Comparison of ENCODE assay signal across 13 cellular contexts in the genomic region with DNA sequence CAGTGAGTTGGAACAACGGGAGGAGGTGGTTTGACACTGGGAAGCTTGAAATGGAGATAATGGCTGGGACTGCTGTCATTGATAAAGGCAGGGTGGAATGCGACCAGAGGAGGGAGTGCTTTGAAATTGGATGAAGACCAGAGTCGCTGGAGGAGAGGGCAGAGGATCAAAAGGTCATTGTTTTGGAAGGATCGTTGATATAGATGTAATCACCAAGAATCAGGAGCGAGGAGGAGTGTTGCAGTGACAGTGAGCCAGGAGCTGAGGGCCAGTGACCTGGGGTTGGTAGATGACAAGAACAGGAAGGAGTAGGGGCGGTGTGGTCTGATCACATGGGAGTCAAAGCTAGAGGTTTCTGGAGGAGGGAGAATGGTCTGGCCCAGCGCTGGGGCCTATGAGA. TPM values are rescaled to one million over a fixed set of nuclear protein-coding genes. Genes with fewer than 3 reads are reported as not detected.
DNase-seq lines count a peak whose midpoint lies in the region; ATAC-seq and TF ChIP-seq lines count a peak whose summit lies in the region.
"Had no signal": no experiment of that assay in that cellular context is flagged by ENCODE, and none has a peak within 500 bp of the region (broad histone marks: within the 10 kb centered on the region; RNA-seq: fewer than 3 reads in every experiment).

No MANE protein-coding gene starts in this region.

- POLR2A ChIA-PET in CD4-positive, alpha-beta memory T cell (lab: Charles Lee; ENCODE audit: partially characterized antibody), result interaction anchor here (1.3 kb wide), 1 partner anchor 25 kb away, joined by 4 read pairs; a partner anchor contains a TSS
- POLR2A ChIA-PET in activated naive CD8-positive, alpha-beta T cell treated with anti-CD3 and anti-CD28 coated beads, Interleukin-2, amount 10 ng/mL, durations not matched to agents 7 days and 5 days (lab: Charles Lee), result no interaction called here
- POLR2A ChIA-PET in naive thymus-derived CD8-positive, alpha-beta T cell (lab: Charles Lee), result no interaction called here

- DNase-seq in CD4-positive, alpha-beta memory T cell, result no peak
- DNase-seq in H9 (no peak), DMS 273 (lab: John Stamatoyannopoulos, UW; ENCODE audit: unreplicated experiment) (no peak), mucosa of gallbladder (ENCODE audit: low spot score) (no peak)
- DNase-seq in activated naive CD8-positive, alpha-beta T cell treated with anti-CD3 and anti-CD28 coated beads, Interleukin-2, amount 10 ng/mL, durations not matched to agents 7 days and 5 days, result no peak
- no peak for DNase-seq in naive thymus-derived CD8-positive, alpha-beta T cell
- DNase-seq: caudate nucleus, left ventricle myocardium superior, naive B cell, NCI-H1436 treated with DMSO at 0.1 percent for 48 hours, NCI-H226, SHP77 had no signal

- no peak for TF ChIP-seq CTCF in H9 (conservative IDR thresholded peaks at IDR 0.05)

- no CpG with 5 or more reads among the region's 7 CpGs for WGBS in H9 (ENCODE audit: extremely low coverage, insufficient read length, low lambda C conversion rate)

- H3K4me3 ChIP-seq in CD4-positive, alpha-beta memory T cell (ENCODE audit: low read length in 2 of 2), result no peak overlapping the region

- CTCF ChIA-PET in CD4-positive, alpha-beta memory T cell (lab: Charles Lee; ENCODE audit: partially characterized antibody), result interaction anchor here (0.7 to 4.1 kb wide), 13 partner anchors 9 to 987 kb away, joined by 3 to 30 read pairs (median 3); a partner anchor contains a TSS

- H3K9ac ChIP-seq in H9 (ENCODE audit: extremely low read depth, insufficient read length, low read length), result no peak overlapping the region

- H2BK5ac ChIP-seq in H9 (ENCODE audit: insufficient read length, low read length), result no peak overlapping the region

- no peak overlapping the region for H2AK5ac ChIP-seq in H9 (ENCODE audit: insufficient read length, low read length)

- H3K27ac Mint-ChIP-seq in CD4-positive, alpha-beta memory T cell, result peak overlapping the region; percentile 28 to 90 (median 76)
- peak overlapping the region in 2 of 3 experiments; percentile 9 to 66; a peak in 3 of 7 replicates for H3K27ac Mint-ChIP-seq in H9
- H3K27ac Mint-ChIP-seq in activated naive CD8-positive, alpha-beta T cell treated with anti-CD3 and anti-CD28 coated beads, Interleukin-2, amount 10 ng/mL, durations not matched to agents 7 days and 5 days, result peak overlapping the region; percentile 28
- peak overlapping the region in 9 of 10 donors; percentile 9 to 78 (median 46) for H3K27ac Mint-ChIP-seq in naive thymus-derived CD8-positive, alpha-beta T cell

- H3K9me3 ChIP-seq in CD4-positive, alpha-beta memory T cell (ENCODE audit: control insufficient read depth in 1 of 2, low read length in 2 of 2), result no peaks in the 10 kb centered on the region
- no peaks in the 10 kb centered on the region for H3K9me3 ChIP-seq in H9 (ENCODE audit: control insufficient read depth, low read depth, low read length)

- no peaks in the 10 kb centered on the region for H3K23me2 ChIP-seq in H9 (ENCODE audit: insufficient read length, low read depth, low read length, poor library complexity, severe bottlenecking)

- H3K56ac ChIP-seq in H9 (ENCODE audit: insufficient read length, low read depth, low read length), result no peak overlapping the region

- peaks cover 29% of the 10 kb centered on the region for H3K36me3 ChIP-seq in CD4-positive, alpha-beta memory T cell (ENCODE audit: insufficient read depth, low read length)

- no peaks in the 10 kb centered on the region for H3K27me3 Mint-ChIP-seq in CD4-positive, alpha-beta memory T cell
- H3K27me3 Mint-ChIP-seq in H9 (ENCODE audit: low read depth), result no peaks in the 10 kb centered on the region
- no peaks in the 10 kb centered on the region for H3K27me3 Mint-ChIP-seq in activated naive CD8-positive, alpha-beta T cell treated with anti-CD3 and anti-CD28 coated beads, Interleukin-2, amount 10 ng/mL, durations not matched to agents 7 days and 5 days
- H3K27me3 Mint-ChIP-seq in naive thymus-derived CD8-positive, alpha-beta T cell, result no peaks in the 10 kb centered on the region
- H3K27me3 Mint-ChIP-seq: naive B cell had no signal

- H3K27ac ChIP-seq in CD4-positive, alpha-beta memory T cell (ENCODE audit: low read depth, low read length), result no peak overlapping the region
- H3K27ac ChIP-seq in H9 (ENCODE audit: insufficient read length, low read depth, low read length), result no peak overlapping the region

- H3K4me2 ChIP-seq in H9 (ENCODE audit: insufficient read depth, insufficient read length, low read length), result no peak overlapping the region

- no peak overlapping the region for H3K4ac ChIP-seq in H9 (ENCODE audit: low read depth, low read length)

- intact Hi-C loops in CD4-positive, alpha-beta memory T cell (cut with micrococcal nuclease), result no loop called here

- H4K8ac ChIP-seq in H9 (replicated peaks; ENCODE audit: insufficient read length, low read depth, low read length), result no peak overlapping the region

- H3K79me2 ChIP-seq in H9 (ENCODE audit: insufficient read depth, low read length), result no peaks in the 10 kb centered on the region

- no peaks in the 10 kb centered on the region for H3K79me1 ChIP-seq in H9 (ENCODE audit: insufficient read depth, low read depth, low read length, poor library complexity, severe bottlenecking)

- no peak overlapping the region for H2BK15ac ChIP-seq in H9 (ENCODE audit: low read depth, low read length)

- H3K36me3 Mint-ChIP-seq in CD4-positive, alpha-beta memory T cell, result peaks cover 63 to 88% of the 10 kb centered on the region in 2 donors
- H3K36me3 Mint-ChIP-seq in H9 (ENCODE audit: insufficient read depth in 1 of 3, low read depth in 3 of 3), result peaks cover 21 to 54% (median 35%) of the 10 kb centered on the region in 3 experiments
- H3K36me3 Mint-ChIP-seq in activated naive CD8-positive, alpha-beta T cell treated with anti-CD3 and anti-CD28 coated beads, Interleukin-2, amount 10 ng/mL, durations not matched to agents 7 days and 5 days, result peaks cover 51% of the 10 kb centered on the region
- peaks cover 19 to 85% (median 29%) of the 10 kb centered on the region in 3 donors for H3K36me3 Mint-ChIP-seq in naive thymus-derived CD8-positive, alpha-beta T cell

- no peak overlapping the region for H2BK120ac ChIP-seq in H9 (ENCODE audit: low read depth, low read length, poor library complexity, severe bottlenecking)

- peak; percentile 45 for ATAC-seq in activated naive CD8-positive, alpha-beta T cell treated with anti-CD3 and anti-CD28 coated beads, Interleukin-2, amount 10 ng/mL, durations not matched to agents 7 days and 5 days (ENCODE audit: low read depth)
- ATAC-seq in naive thymus-derived CD8-positive, alpha-beta T cell, result peak in 1 of 2 donors; percentile 45
- ATAC-seq in GM19324 (IDR thresholded peaks at IDR 0.05; ENCODE audit: low FRiP score, unreplicated experiment), result no peak
- ATAC-seq: left ventricle myocardium superior had no signal

- no peaks in the 10 kb centered on the region for H3K27me3 ChIP-seq in CD4-positive, alpha-beta memory T cell (ENCODE audit: insufficient read depth, low read length)
- H3K27me3 ChIP-seq in H9 (ENCODE audit: insufficient read depth, low read length), result no peaks in the 10 kb centered on the region

- H3K23ac ChIP-seq in H9 (ENCODE audit: insufficient read length, low read depth, low read length), result no peak overlapping the region

- H4K5ac ChIP-seq in H9 (ENCODE audit: insufficient read length, low read depth, low read length), result no peak overlapping the region

- H3K4me1 ChIP-seq in CD4-positive, alpha-beta memory T cell (ENCODE audit: insufficient read depth, low read length), result peaks cover 21% of the 10 kb centered on the region
- no peaks in the 10 kb centered on the region for H3K4me1 ChIP-seq in H9 (ENCODE audit: insufficient read depth, low read length)

- H3K4me3 Mint-ChIP-seq in CD4-positive, alpha-beta memory T cell, result peak overlapping the region in 5 of 8 donors; percentile 2 to 35 (median 23)
- H3K4me3 Mint-ChIP-seq in H9, result no peak overlapping the region
- no peak overlapping the region for H3K4me3 Mint-ChIP-seq in activated naive CD8-positive, alpha-beta T cell treated with anti-CD3 and anti-CD28 coated beads, Interleukin-2, amount 10 ng/mL, durations not matched to agents 7 days and 5 days
- H3K4me3 Mint-ChIP-seq in naive thymus-derived CD8-positive, alpha-beta T cell, result peak overlapping the region in 8 of 10 donors; percentile 8 to 59 (median 22)

- H2BK20ac ChIP-seq in H9 (ENCODE audit: low read depth, low read length, poor library complexity, severe bottlenecking), result no peak overlapping the region

- no peak overlapping the region for H3K14ac ChIP-seq in H9 (ENCODE audit: insufficient read depth, low read length)

- no peak overlapping the region for H3T11ph ChIP-seq in H9 (ENCODE audit: low read length)

- no peak overlapping the region for H2AFZ ChIP-seq in H9 (ENCODE audit: low read length)

- no peaks in the 10 kb centered on the region for H4K20me1 ChIP-seq in H9 (ENCODE audit: control insufficient read depth, insufficient read depth, insufficient read length)

- no peak overlapping the region for H3K18ac ChIP-seq in H9 (ENCODE audit: insufficient read length, low read depth, low read length)

- peaks cover 39 to 62% (median 45%) of the 10 kb centered on the region in 4 donors for H3K4me1 Mint-ChIP-seq in CD4-positive, alpha-beta memory T cell
- peaks cover 17 to 18% of the 10 kb centered on the region in 2 experiments for H3K4me1 Mint-ChIP-seq in H9
- peaks cover 30% of the 10 kb centered on the region for H3K4me1 Mint-ChIP-seq in activated naive CD8-positive, alpha-beta T cell treated with anti-CD3 and anti-CD28 coated beads, Interleukin-2, amount 10 ng/mL, durations not matched to agents 7 days and 5 days
- peaks cover 32 to 46% (median 42%) of the 10 kb centered on the region in 4 donors for H3K4me1 Mint-ChIP-seq in naive thymus-derived CD8-positive, alpha-beta T cell

- H2BK12ac ChIP-seq in H9 (ENCODE audit: insufficient read length, low read depth, low read length), result no peak overlapping the region

- H4K91ac ChIP-seq in H9 (ENCODE audit: insufficient read length, low read depth, low read length), result no peak overlapping the region

- no peaks in the 10 kb centered on the region for H3K9me3 Mint-ChIP-seq in CD4-positive, alpha-beta memory T cell
- H3K9me3 Mint-ChIP-seq in H9, result no peaks in the 10 kb centered on the region
- no peaks in the 10 kb centered on the region for H3K9me3 Mint-ChIP-seq in activated naive CD8-positive, alpha-beta T cell treated with anti-CD3 and anti-CD28 coated beads, Interleukin-2, amount 10 ng/mL, durations not matched to agents 7 days and 5 days
- H3K9me3 Mint-ChIP-seq in naive thymus-derived CD8-positive, alpha-beta T cell, result no peaks in the 10 kb centered on the region
- H3K9me3 Mint-ChIP-seq: naive B cell had no signal

RNA-seq across cellular contexts. Expression of a gene that starts 25.3 kb away (rescaled TPM):
- total RNA-seq in CD4-positive, alpha-beta memory T cell, result 10 to 100 TPM; 60.0 to 64.2 TPM
- polyA plus RNA-seq in CD4-positive, alpha-beta memory T cell, result 100 to 1,000 TPM; 102 to 126 TPM
- total RNA-seq in H9 (2021), result 85.7 and 86.1 TPM in 2 replicates
- total RNA-seq in activated naive CD8-positive, alpha-beta T cell treated with anti-CD3 and anti-CD28 coated beads, Interleukin-2, amount 10 ng/mL, durations not matched to agents 7 days and 5 days, result 10 to 100 TPM; 58.4 to 59.7 TPM
- total RNA-seq in naive thymus-derived CD8-positive, alpha-beta T cell, result 10 to 100 TPM; 45.5 to 50.5 TPM
- polyA plus RNA-seq in naive thymus-derived CD8-positive, alpha-beta T cell, result 10 to 100 TPM; 41.5 to 57.4 (median 50.2) TPM
- total RNA-seq in mucosa of gallbladder, result 158 TPM

Comparison
In these comparisons a context has a peak if more than half of its experiments do, and no peak if none do; other contexts are left out.
1. H3K4me3 Mint-ChIP-seq: peak in CD4-positive, alpha-beta memory T cell (5 of 8) and naive thymus-derived CD8-positive, alpha-beta T cell (8 of 10); none in H9 (0 of 2) and activated naive CD8-positive, alpha-beta T cell treated with anti-CD3 and anti-CD28 coated beads, Interleukin-2, amount 10 ng/mL, durations not matched to agents 7 days and 5 days (single experiment).
2. Peak in every context shown above with its lines, with median percentiles within 50 percentile points of each other: H3K27ac Mint-ChIP-seq.